8 cellular contexts compared by ENCODE assay signal in genomic region chr6:30721198-30722024, GRCh38. TPM values are rescaled to one million over a fixed set of nuclear protein-coding genes. Genes with fewer than 3 reads are reported as not detected.
DNase-seq lines count a peak whose midpoint lies in the region; ATAC-seq and TF ChIP-seq lines count a peak whose summit lies in the region.

No MANE protein-coding gene starts in this region.

- peak; percentile 67 for TF ChIP-seq CTCF in left ventricle myocardium inferior (IDR thresholded peaks at IDR 0.05; ENCODE audit: borderline replicate concordance)
- peak; percentile 52 to 85 (median 68) for TF ChIP-seq CTCF in prostate gland (IDR thresholded peaks at IDR 0.05)
- TF ChIP-seq CTCF in upper lobe of right lung (IDR thresholded peaks at IDR 0.05), result peak; percentile 46

- peak; percentile 58 for TF ChIP-seq POLR2A in prostate gland (IDR thresholded peaks at IDR 0.05)

- peak overlapping the region; percentile 98 for H3K27ac ChIP-seq in left ventricle myocardium inferior (replicated peaks)
- peak overlapping the region; percentile 88 to 96 for H3K27ac ChIP-seq in prostate gland
- peak overlapping the region; percentile 93 for H3K27ac ChIP-seq in upper lobe of right lung

- H3K36me3 ChIP-seq in left ventricle myocardium inferior (peaks cover 36% of the 10 kb centered on the region), prostate gland (peaks cover 0 to 10% of the 10 kb centered on the region in 2 donors), upper lobe of right lung (peaks cover 42% of the 10 kb centered on the region)

- DNase-seq in CMK (ENCODE audit: low read depth), result peak; percentile 83
- DNase-seq in NCI-H146 treated with DMSO at 0.1 percent for 48 hours (lab: John Stamatoyannopoulos, UW; ENCODE audit: unreplicated experiment), result peak; percentile 72
- peak; percentile 92 to 97 (median 93) for DNase-seq in T-helper 1 cell
- DNase-seq in amniotic epithelial cell (ENCODE audit: low read depth), result peak; percentile 81
- peak; percentile 93 for DNase-seq in left ventricle myocardium inferior
- DNase-seq in prostate gland (ENCODE audit: low spot score), result peak; percentile 89
- peak; percentile 96 for DNase-seq in upper lobe of right lung

- H3K9me3 ChIP-seq in left ventricle myocardium inferior (replicated peaks) (no peaks in the 10 kb centered on the region), prostate gland (no peaks in the 10 kb centered on the region), upper lobe of right lung (no peaks in the 10 kb centered on the region)

- peaks cover 88% of the 10 kb centered on the region for H3K4me1 ChIP-seq in left ventricle myocardium inferior
- H3K4me1 ChIP-seq in prostate gland (replicated peaks), result peaks cover 6% of the 10 kb centered on the region
- peaks cover 36% of the 10 kb centered on the region for H3K4me1 ChIP-seq in upper lobe of right lung

- intact Hi-C loops in left ventricle myocardium inferior (cut with micrococcal nuclease), result loop anchor here (2.0 kb wide), 1 partner anchor 43 kb away; no protein-coding TSS in a partner anchor
- intact Hi-C loops in prostate gland (cut with DNase I), result loop anchor here (1.0 to 5.0 kb wide), 4 partner anchors 35 to 164 kb away; partner anchors contain the start of genes GNL1, MRPS18B, PPP1R10 and PPP1R18
- intact Hi-C loops in upper lobe of right lung (cut with DNase I), result loop anchor here (2.0 kb wide), 1 partner anchor 43 kb away; no protein-coding TSS in a partner anchor

- WGBS in prostate gland, result under 1% methylated on average over 63 of the region's 71 CpGs

- H3K27me3 ChIP-seq in left ventricle myocardium inferior (ENCODE audit: low read depth) (no peaks in the 10 kb centered on the region), prostate gland (replicated peaks; ENCODE audit: insufficient read depth) (no peaks in the 10 kb centered on the region), upper lobe of right lung (no peaks in the 10 kb centered on the region)

- ATAC-seq in GM21825 (IDR thresholded peaks at IDR 0.05; ENCODE audit: unreplicated experiment) (peak; percentile 34), upper lobe of right lung (peak; percentile 78)

- H3K4me3 ChIP-seq in left ventricle myocardium inferior (peak overlapping the region; percentile 95), prostate gland (peak overlapping the region; percentile 60 to 88), upper lobe of right lung (peak overlapping the region; percentile 75)

RNA-seq across cellular contexts. Expression of gene TUBB, which starts 1.3 kb away (rescaled TPM):
- 187 TPM for total RNA-seq in left ventricle myocardium inferior
- total RNA-seq in prostate gland, result 100 to 1,000 TPM; 196 to 270 TPM
- 243 TPM for total RNA-seq in upper lobe of right lung

RNA-seq across cellular contexts. Expression of gene MDC1, which starts 4.3 kb away (rescaled TPM):
- total RNA-seq in left ventricle myocardium inferior, result 14.1 TPM
- total RNA-seq in prostate gland, result 10 to 100 TPM; 20.5 to 26.3 TPM
- total RNA-seq in upper lobe of right lung, result 32.8 TPM

RNA-seq across cellular contexts. Expression of gene FLOT1, which starts 21.1 kb away (rescaled TPM):
- total RNA-seq in left ventricle myocardium inferior (223 TPM), prostate gland (100 to 1,000 TPM; 117 to 133 TPM), upper lobe of right lung (175 TPM)

RNA-seq across cellular contexts. Expression of gene IER3, which starts 22.9 kb away (rescaled TPM):
- total RNA-seq in left ventricle myocardium inferior (41.4 TPM), prostate gland (10 to 100 TPM; 13.9 to 26.4 TPM), upper lobe of right lung (35.4 TPM)

RNA-seq across cellular contexts. Expression of gene NRM, which starts 30.6 kb away (rescaled TPM):
- total RNA-seq in left ventricle myocardium inferior (3.7 TPM), prostate gland (1 to 10 TPM; 5.9 to 7.3 TPM), upper lobe of right lung (9.5 TPM)

Comparison
In these comparisons a context has a peak if more than half of its experiments do, and no peak if none do; other contexts are left out.
1. Peak in every context shown above with its lines: DNase-seq, ATAC-seq, H3K4me3 ChIP-seq and H3K27ac ChIP-seq.